ENCODE assay signal across 1 cellular context in the genomic region with DNA sequence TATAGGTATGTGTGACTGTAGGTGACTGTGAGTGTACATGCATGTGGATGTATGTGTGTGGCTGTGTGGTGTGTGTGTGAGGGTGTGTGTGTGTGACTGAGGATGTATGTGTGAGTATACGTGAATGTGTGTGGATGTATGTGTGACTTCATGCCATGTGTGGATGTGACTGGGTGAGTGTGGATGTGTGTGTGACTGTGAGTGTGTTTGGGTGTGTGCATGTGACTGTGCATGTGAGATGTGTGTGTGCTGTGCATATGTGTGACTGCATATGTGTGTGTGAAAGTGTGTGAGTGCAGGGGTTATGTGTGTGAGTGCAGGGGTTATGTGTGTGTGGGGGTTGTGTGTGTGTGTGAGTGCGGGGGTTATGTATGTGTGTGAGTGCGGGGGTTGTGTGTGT.
TF ChIP-seq lines count a peak whose summit lies in the region.

No MANE protein-coding gene starts in this region.

TF ChIP-seq in HEK293, 187 proteins besides CTCF, POLR2A, EP300 and RAD21 (continued from another document):
- TF ChIP-seq, protein P1, sequence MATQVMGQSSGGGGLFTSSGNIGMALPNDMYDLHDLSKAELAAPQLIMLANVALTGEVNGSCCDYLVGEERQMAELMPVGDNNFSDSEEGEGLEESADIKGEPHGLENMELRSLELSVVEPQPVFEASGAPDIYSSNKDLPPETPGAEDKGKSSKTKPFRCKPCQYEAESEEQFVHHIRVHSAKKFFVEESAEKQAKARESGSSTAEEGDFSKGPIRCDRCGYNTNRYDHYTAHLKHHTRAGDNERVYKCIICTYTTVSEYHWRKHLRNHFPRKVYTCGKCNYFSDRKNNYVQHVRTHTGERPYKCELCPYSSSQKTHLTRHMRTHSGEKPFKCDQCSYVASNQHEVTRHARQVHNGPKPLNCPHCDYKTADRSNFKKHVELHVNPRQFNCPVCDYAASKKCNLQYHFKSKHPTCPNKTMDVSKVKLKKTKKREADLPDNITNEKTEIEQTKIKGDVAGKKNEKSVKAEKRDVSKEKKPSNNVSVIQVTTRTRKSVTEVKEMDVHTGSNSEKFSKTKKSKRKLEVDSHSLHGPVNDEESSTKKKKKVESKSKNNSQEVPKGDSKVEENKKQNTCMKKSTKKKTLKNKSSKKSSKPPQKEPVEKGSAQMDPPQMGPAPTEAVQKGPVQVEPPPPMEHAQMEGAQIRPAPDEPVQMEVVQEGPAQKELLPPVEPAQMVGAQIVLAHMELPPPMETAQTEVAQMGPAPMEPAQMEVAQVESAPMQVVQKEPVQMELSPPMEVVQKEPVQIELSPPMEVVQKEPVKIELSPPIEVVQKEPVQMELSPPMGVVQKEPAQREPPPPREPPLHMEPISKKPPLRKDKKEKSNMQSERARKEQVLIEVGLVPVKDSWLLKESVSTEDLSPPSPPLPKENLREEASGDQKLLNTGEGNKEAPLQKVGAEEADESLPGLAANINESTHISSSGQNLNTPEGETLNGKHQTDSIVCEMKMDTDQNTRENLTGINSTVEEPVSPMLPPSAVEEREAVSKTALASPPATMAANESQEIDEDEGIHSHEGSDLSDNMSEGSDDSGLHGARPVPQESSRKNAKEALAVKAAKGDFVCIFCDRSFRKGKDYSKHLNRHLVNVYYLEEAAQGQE (tag by site-specific recombination; IDR thresholded peaks at IDR 0.05), result no peak
- no peak for TF ChIP-seq ZNF341 (tag by site-specific recombination; IDR thresholded peaks at IDR 0.05; ENCODE audit: low read depth)
- TF ChIP-seq ZNF2 (tag by site-specific recombination; IDR thresholded peaks at IDR 0.05), result peak; percentile 39; the same call in 1 of the 2 replicates
- TF ChIP-seq SCRT2 (tag by site-specific recombination; IDR thresholded peaks at IDR 0.05), result no peak
- no peak for TF ChIP-seq KLF10 (tag by site-specific recombination; IDR thresholded peaks at IDR 0.05)
- no peak for TF ChIP-seq ZNF366 (tag by site-specific recombination; conservative IDR thresholded peaks at IDR 0.05)
- no peak for TF ChIP-seq ZNF843 (tag by site-specific recombination; IDR thresholded peaks at IDR 0.05)
- TF ChIP-seq, protein P2, sequence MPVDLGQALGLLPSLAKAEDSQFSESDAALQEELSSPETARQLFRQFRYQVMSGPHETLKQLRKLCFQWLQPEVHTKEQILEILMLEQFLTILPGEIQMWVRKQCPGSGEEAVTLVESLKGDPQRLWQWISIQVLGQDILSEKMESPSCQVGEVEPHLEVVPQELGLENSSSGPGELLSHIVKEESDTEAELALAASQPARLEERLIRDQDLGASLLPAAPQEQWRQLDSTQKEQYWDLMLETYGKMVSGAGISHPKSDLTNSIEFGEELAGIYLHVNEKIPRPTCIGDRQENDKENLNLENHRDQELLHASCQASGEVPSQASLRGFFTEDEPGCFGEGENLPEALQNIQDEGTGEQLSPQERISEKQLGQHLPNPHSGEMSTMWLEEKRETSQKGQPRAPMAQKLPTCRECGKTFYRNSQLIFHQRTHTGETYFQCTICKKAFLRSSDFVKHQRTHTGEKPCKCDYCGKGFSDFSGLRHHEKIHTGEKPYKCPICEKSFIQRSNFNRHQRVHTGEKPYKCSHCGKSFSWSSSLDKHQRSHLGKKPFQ (tag by site-specific recombination; IDR thresholded peaks at IDR 0.05), result peak; percentile 94
- TF ChIP-seq IKZF3 (tag by site-specific recombination; IDR thresholded peaks at IDR 0.05), result no peak
- TF ChIP-seq ZFP3 (tag by site-specific recombination; IDR thresholded peaks at IDR 0.05; ENCODE audit: low read depth), result no peak
- TF ChIP-seq ZNF404 (tag by site-specific recombination; IDR thresholded peaks at IDR 0.05), result no peak
- TF ChIP-seq, protein P3, sequence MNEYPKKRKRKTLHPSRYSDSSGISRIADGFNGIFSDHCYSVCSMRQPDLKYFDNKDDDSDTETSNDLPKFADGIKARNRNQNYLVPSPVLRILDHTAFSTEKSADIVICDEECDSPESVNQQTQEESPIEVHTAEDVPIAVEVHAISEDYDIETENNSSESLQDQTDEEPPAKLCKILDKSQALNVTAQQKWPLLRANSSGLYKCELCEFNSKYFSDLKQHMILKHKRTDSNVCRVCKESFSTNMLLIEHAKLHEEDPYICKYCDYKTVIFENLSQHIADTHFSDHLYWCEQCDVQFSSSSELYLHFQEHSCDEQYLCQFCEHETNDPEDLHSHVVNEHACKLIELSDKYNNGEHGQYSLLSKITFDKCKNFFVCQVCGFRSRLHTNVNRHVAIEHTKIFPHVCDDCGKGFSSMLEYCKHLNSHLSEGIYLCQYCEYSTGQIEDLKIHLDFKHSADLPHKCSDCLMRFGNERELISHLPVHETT (tag by site-specific recombination; IDR thresholded peaks at IDR 0.05), result no peak
- TF ChIP-seq ZNF837 (tag by site-specific recombination; IDR thresholded peaks at IDR 0.05), result no peak
- TF ChIP-seq, protein P4, sequence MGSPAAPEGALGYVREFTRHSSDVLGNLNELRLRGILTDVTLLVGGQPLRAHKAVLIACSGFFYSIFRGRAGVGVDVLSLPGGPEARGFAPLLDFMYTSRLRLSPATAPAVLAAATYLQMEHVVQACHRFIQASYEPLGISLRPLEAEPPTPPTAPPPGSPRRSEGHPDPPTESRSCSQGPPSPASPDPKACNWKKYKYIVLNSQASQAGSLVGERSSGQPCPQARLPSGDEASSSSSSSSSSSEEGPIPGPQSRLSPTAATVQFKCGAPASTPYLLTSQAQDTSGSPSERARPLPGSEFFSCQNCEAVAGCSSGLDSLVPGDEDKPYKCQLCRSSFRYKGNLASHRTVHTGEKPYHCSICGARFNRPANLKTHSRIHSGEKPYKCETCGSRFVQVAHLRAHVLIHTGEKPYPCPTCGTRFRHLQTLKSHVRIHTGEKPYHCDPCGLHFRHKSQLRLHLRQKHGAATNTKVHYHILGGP (tag by site-specific recombination; IDR thresholded peaks at IDR 0.05), result no peak
